ENCODE assay signal across 19 cellular contexts in the genomic region with DNA sequence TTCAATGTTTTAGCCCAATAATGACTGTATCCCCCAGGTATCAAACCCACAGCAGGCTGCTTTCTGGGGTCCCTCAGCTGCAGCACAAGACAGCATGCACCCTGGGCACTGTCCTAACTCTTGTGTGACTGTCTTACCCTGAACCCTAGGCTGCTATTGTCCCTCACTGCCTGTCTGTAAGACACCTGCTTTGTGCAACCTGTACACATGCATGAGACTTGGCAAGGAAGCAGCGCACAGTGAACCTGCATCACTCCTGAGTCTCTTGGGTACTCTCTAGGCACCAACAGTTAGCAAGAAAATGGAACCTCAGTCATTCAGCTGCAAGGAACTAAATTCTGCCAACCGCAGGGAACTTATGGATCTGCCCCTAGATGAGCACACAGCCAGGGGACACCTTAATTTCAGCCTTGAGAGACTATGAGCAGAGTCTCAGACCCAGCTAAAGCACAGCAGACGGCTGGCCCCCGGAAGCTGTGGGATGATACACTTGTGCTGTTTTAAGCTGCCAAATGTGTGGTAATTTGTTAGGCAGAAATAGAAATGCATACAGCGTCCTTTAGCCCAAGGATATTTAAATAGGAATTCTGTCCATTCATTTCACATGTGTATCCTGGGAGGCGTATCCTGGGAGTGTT.
DNase-seq lines count a peak whose midpoint lies in the region; ATAC-seq, FAIRE-seq and TF ChIP-seq lines count a peak whose summit lies in the region.
"Had no signal": no experiment of that assay in that cellular context is flagged by ENCODE, and none has a peak within 500 bp of the region (broad histone marks: within the 10 kb centered on the region; RNA-seq: fewer than 3 reads in every experiment).

No MANE protein-coding gene starts in this region.

- TF ChIP-seq CTCF in bronchial epithelial cell (IDR thresholded peaks at IDR 0.05; ENCODE audit: insufficient read depth, low read length, severe bottlenecking) (no peak), spleen (IDR thresholded peaks at IDR 0.05 in 8 of 11, conservative IDR thresholded peaks at IDR 0.05 in 3 of 11) (no peak)

- H3K36me3 Mint-ChIP-seq in activated CD4-positive, alpha-beta T cell treated with anti-CD3 and anti-CD28 coated beads, Interleukin-2, amount 10 ng/mL, durations not matched to agents 24 days and 14 days (ENCODE audit: low read depth) = no peaks in the 10 kb centered on the region
- H3K36me3 Mint-ChIP-seq: CD8-positive, alpha-beta T cell; IgD-negative memory B cell had no signal

- no peak overlapping the region for H3K27ac Mint-ChIP-seq in activated CD4-positive, alpha-beta T cell treated with anti-CD3 and anti-CD28 coated beads, Interleukin-2, amount 10 ng/mL, durations not matched to agents 24 days and 14 days
- H3K27ac Mint-ChIP-seq: CD8-positive, alpha-beta T cell; GM23338; IgD-negative memory B cell had no signal

- peaks cover 0 to 8% (median 0%) of the 10 kb centered on the region in 6 donors for H3K4me1 ChIP-seq in spleen
- H3K4me1 ChIP-seq: BE2C had no signal

- no peaks in the 10 kb centered on the region for H3K27me3 ChIP-seq in bronchial epithelial cell (ENCODE audit: control insufficient read depth, insufficient read depth, low read length)
- H3K27me3 ChIP-seq in spleen (replicated peaks in 1 of 7) = no peaks in the 10 kb centered on the region

- H3K36me3 ChIP-seq in bronchial epithelial cell (ENCODE audit: control insufficient read depth, insufficient read depth, low read length) (no peaks in the 10 kb centered on the region), spleen (no peaks in the 10 kb centered on the region)
- H3K36me3 ChIP-seq: BE2C had no signal

- FAIRE-seq in bronchial epithelial cell (lab: Jason Lieb, UNC) = peak; percentile 72
- FAIRE-seq: A204.1, D721Med had no signal

- H3K4me1 Mint-ChIP-seq in activated CD4-positive, alpha-beta T cell treated with anti-CD3 and anti-CD28 coated beads, Interleukin-2, amount 10 ng/mL, durations not matched to agents 24 days and 14 days = peaks cover 6% of the 10 kb centered on the region
- H3K4me1 Mint-ChIP-seq: IgD-negative memory B cell had no signal

- peaks cover 19% of the 10 kb centered on the region for H3K27me3 Mint-ChIP-seq in activated CD4-positive, alpha-beta T cell treated with anti-CD3 and anti-CD28 coated beads, Interleukin-2, amount 10 ng/mL, durations not matched to agents 24 days and 14 days

- H3K4me3 ChIP-seq in bronchial epithelial cell (ENCODE audit: low read depth, low read length) = no peak overlapping the region
- H3K4me3 ChIP-seq in spleen = no peak overlapping the region
- H3K4me3 ChIP-seq: GM23338 had no signal

- 87 to 96% (median 91%) methylated on average over 6 of the region's 6 CpGs for WGBS in spleen, 5 donors

- DNase-seq in activated CD4-positive, alpha-beta T cell treated with anti-CD3 and anti-CD28 coated beads, Interleukin-2, amount 10 ng/mL, durations not matched to agents 24 days and 14 days = peak; percentile 51
- DNase-seq in activated CD4-positive, alpha-beta T cell treated with anti-CD3 and anti-CD28 coated beads for 48 hours = no peak
- DNase-seq in bronchial epithelial cell (ENCODE audit: low read depth) = no peak
- peak; percentile 47 for DNase-seq in middle frontal gyrus (ENCODE audit: extremely low spot score, low spot score)
- DNase-seq in superior temporal gyrus (ENCODE audit: extremely low spot score) = peak; percentile 42
- DNase-seq in DMS79 treated with DMSO at 0.1 percent for 48 hours (lab: John Stamatoyannopoulos, UW) = no peak
- no peak for DNase-seq in spleen
- DNase-seq: BE2C; CD8-positive, alpha-beta T cell; DMS153; DND-41; GF-D8; H7 had no signal

- H3K4me3 Mint-ChIP-seq in activated CD4-positive, alpha-beta T cell treated with anti-CD3 and anti-CD28 coated beads, Interleukin-2, amount 10 ng/mL, durations not matched to agents 24 days and 14 days = no peak overlapping the region
- H3K4me3 Mint-ChIP-seq: CD8-positive, alpha-beta T cell; GM23338; IgD-negative memory B cell had no signal

- no peak for ATAC-seq in HG03571 (IDR thresholded peaks at IDR 0.05; ENCODE audit: unreplicated experiment)
- ATAC-seq: CD8-positive, alpha-beta T cell; GM23338 had no signal

- no peak for TF ChIP-seq POLR2A in spleen (IDR thresholded peaks at IDR 0.05)

- no peaks in the 10 kb centered on the region for H3K9me3 Mint-ChIP-seq in activated CD4-positive, alpha-beta T cell treated with anti-CD3 and anti-CD28 coated beads, Interleukin-2, amount 10 ng/mL, durations not matched to agents 24 days and 14 days
- H3K9me3 Mint-ChIP-seq: CD8-positive, alpha-beta T cell; GM23338; IgD-negative memory B cell had no signal

- no peak overlapping the region for H3K27ac ChIP-seq in spleen
- H3K27ac ChIP-seq: C4-2B had no signal

- intact Hi-C loops in activated CD4-positive, alpha-beta T cell treated with anti-CD3 and anti-CD28 coated beads, Interleukin-2, amount 10 ng/mL, durations not matched to agents 24 days and 14 days (cut with micrococcal nuclease) = no loop called here
- intact Hi-C loops in spleen (cut with DNase I; ENCODE audit: low total_unique reads) = no loop called here

- H3K9me3 ChIP-seq in spleen = no peaks in the 10 kb centered on the region
- H3K9me3 ChIP-seq: BE2C had no signal

Comparison
In these comparisons a context has a peak if more than half of its experiments do, and no peak if none do; other contexts are left out.
1. DNase-seq: peak in activated CD4-positive, alpha-beta T cell treated with anti-CD3 and anti-CD28 coated beads, Interleukin-2, amount 10 ng/mL, durations not matched to agents 24 days and 14 days (single experiment), middle frontal gyrus (single experiment) and superior temporal gyrus (single experiment); none in activated CD4-positive, alpha-beta T cell treated with anti-CD3 and anti-CD28 coated beads for 48 hours (single experiment), bronchial epithelial cell (single experiment), DMS79 treated with DMSO at 0.1 percent for 48 hours (single experiment) and spleen (single experiment).